1 cellular context compared by ENCODE assay signal in the genomic region with DNA sequence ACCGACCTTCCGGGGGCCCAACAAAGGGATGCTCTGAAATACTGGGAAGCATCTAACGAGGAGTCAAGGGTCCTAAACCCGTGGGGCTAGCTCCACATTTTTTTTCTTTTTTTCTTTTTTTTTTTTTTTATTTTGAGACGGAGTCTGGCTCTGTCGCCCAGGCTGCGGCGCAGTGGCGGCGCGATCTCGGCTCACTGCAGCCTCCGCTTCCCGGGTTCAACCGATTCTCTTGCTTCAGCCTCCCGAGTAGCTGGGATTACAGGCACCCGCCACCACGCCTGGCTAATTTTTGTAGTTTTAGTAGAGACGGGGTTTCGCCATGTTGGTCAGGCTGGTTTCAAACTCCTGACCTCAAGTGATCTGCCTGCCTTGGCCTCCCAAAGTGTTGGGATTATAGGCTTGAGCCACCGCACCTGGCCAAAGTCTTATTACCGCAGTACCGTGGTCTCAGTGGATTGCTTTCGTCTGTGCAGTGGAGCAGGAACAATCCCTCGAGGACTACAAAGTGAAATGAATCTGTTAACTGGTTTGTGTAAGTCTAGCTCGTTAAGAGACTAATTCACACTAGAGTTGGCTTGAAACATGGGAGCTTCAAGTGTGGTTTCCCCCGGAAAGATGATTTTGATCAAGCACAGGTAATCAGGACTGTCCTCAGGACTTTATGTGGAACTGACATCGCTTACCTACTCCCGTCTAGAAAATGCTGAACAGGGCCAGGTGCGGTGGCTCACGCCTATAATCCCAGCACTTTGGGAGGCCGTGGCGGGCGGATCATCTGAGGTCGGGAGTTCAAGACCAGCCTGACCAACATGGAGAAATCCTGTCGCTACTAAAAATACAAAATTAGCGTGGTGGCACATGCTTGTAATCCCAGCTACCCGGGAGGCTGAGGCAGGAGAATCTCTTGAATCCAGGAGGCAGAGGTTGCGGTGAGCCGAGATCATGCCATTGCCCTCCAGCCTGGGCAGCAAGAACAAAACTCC.
TF ChIP-seq lines count a peak whose summit lies in the region.

No MANE protein-coding gene starts in this region.

TF ChIP-seq in HepG2, 621 proteins besides CTCF, POLR2A, EP300 and RAD21 (continued from another document):
- TF ChIP-seq, protein P1, sequence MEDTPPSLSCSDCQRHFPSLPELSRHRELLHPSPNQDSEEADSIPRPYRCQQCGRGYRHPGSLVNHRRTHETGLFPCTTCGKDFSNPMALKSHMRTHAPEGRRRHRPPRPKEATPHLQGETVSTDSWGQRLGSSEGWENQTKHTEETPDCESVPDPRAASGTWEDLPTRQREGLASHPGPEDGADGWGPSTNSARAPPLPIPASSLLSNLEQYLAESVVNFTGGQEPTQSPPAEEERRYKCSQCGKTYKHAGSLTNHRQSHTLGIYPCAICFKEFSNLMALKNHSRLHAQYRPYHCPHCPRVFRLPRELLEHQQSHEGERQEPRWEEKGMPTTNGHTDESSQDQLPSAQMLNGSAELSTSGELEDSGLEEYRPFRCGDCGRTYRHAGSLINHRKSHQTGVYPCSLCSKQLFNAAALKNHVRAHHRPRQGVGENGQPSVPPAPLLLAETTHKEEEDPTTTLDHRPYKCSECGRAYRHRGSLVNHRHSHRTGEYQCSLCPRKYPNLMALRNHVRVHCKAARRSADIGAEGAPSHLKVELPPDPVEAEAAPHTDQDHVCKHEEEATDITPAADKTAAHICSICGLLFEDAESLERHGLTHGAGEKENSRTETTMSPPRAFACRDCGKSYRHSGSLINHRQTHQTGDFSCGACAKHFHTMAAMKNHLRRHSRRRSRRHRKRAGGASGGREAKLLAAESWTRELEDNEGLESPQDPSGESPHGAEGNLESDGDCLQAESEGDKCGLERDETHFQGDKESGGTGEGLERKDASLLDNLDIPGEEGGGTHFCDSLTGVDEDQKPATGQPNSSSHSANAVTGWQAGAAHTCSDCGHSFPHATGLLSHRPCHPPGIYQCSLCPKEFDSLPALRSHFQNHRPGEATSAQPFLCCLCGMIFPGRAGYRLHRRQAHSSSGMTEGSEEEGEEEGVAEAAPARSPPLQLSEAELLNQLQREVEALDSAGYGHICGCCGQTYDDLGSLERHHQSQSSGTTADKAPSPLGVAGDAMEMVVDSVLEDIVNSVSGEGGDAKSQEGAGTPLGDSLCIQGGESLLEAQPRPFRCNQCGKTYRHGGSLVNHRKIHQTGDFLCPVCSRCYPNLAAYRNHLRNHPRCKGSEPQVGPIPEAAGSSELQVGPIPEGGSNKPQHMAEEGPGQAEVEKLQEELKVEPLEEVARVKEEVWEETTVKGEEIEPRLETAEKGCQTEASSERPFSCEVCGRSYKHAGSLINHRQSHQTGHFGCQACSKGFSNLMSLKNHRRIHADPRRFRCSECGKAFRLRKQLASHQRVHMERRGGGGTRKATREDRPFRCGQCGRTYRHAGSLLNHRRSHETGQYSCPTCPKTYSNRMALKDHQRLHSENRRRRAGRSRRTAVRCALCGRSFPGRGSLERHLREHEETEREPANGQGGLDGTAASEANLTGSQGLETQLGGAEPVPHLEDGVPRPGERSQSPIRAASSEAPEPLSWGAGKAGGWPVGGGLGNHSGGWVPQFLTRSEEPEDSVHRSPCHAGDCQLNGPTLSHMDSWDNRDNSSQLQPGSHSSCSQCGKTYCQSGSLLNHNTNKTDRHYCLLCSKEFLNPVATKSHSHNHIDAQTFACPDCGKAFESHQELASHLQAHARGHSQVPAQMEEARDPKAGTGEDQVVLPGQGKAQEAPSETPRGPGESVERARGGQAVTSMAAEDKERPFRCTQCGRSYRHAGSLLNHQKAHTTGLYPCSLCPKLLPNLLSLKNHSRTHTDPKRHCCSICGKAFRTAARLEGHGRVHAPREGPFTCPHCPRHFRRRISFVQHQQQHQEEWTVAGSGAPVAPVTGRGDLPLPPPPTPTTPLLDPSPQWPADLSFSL (CRISPR knock-in tag; IDR thresholded peaks at IDR 0.05) = 0 out of 2 replicates have a peak, but pooled peaks have one; percentile 39
- TF ChIP-seq ZMYM3 (CRISPR knock-in tag; IDR thresholded peaks at IDR 0.05) (peak; percentile 23), ZBTB3 (CRISPR knock-in tag; IDR thresholded peaks at IDR 0.05; ENCODE audit: borderline replicate concordance, low read depth) (0 out of 2 replicates have a peak, but pooled peaks have one; percentile 6), ZNF572 (CRISPR knock-in tag; IDR thresholded peaks at IDR 0.05) (0 out of 2 replicates have a peak, but pooled peaks have one; percentile 41), SNAI1 (CRISPR knock-in tag; IDR thresholded peaks at IDR 0.05; ENCODE audit: borderline replicate concordance) (0 out of 2 replicates have a peak, but pooled peaks have one; percentile 9), HDAC1 (CRISPR knock-in tag; IDR thresholded peaks at IDR 0.05) (0 out of 2 replicates have a peak, but pooled peaks have one; percentile 8), ZNF460 (CRISPR knock-in tag; IDR thresholded peaks at IDR 0.05; ENCODE audit: borderline replicate concordance) (peak; percentile 80), ZBTB38 (CRISPR knock-in tag; IDR thresholded peaks at IDR 0.05) (peak; percentile 95), ZNF772 (CRISPR knock-in tag; IDR thresholded peaks at IDR 0.05) (0 out of 2 replicates have a peak, but pooled peaks have one; percentile 49), ZBTB4 (CRISPR knock-in tag; IDR thresholded peaks at IDR 0.05; ENCODE audit: borderline replicate concordance) (peak; percentile 67; the same call in 1 of the 2 replicates), ZMYM2 (CRISPR knock-in tag; IDR thresholded peaks at IDR 0.05) (peak; percentile 76), PRPF4 (IDR thresholded peaks at IDR 0.05; ENCODE audit: low read depth, low read length, poor library complexity, severe bottlenecking) (peak; percentile 77), ZNF441 (CRISPR knock-in tag; IDR thresholded peaks at IDR 0.05; ENCODE audit: borderline replicate concordance) (0 out of 2 replicates have a peak, but pooled peaks have one; percentile 35), MTF2 (CRISPR knock-in tag; IDR thresholded peaks at IDR 0.05; ENCODE audit: borderline replicate concordance) (peak; percentile 34; the same call in 1 of the 2 replicates)
- TF ChIP-seq, protein P2, sequence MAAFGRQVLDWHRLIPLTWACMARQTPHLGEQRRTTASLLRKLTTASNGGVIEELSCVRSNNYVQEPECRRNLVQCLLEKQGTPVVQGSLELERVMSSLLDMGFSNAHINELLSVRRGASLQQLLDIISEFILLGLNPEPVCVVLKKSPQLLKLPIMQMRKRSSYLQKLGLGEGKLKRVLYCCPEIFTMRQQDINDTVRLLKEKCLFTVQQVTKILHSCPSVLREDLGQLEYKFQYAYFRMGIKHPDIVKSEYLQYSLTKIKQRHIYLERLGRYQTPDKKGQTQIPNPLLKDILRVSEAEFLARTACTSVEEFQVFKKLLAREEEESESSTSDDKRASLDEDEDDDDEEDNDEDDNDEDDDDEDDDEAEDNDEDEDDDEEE (CRISPR knock-in tag; IDR thresholded peaks at IDR 0.05) = 0 out of 2 replicates have a peak, but pooled peaks have one; percentile 56
- TF ChIP-seq, protein P3, sequence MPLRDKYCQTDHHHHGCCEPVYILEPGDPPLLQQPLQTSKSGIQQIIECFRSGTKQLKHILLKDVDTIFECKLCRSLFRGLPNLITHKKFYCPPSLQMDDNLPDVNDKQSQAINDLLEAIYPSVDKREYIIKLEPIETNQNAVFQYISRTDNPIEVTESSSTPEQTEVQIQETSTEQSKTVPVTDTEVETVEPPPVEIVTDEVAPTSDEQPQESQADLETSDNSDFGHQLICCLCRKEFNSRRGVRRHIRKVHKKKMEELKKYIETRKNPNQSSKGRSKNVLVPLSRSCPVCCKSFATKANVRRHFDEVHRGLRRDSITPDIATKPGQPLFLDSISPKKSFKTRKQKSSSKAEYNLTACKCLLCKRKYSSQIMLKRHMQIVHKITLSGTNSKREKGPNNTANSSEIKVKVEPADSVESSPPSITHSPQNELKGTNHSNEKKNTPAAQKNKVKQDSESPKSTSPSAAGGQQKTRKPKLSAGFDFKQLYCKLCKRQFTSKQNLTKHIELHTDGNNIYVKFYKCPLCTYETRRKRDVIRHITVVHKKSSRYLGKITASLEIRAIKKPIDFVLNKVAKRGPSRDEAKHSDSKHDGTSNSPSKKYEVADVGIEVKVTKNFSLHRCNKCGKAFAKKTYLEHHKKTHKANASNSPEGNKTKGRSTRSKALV (CRISPR knock-in tag; IDR thresholded peaks at IDR 0.05) = 0 out of 2 replicates have a peak, but pooled peaks have one; percentile 29
- TF ChIP-seq, protein P4, sequence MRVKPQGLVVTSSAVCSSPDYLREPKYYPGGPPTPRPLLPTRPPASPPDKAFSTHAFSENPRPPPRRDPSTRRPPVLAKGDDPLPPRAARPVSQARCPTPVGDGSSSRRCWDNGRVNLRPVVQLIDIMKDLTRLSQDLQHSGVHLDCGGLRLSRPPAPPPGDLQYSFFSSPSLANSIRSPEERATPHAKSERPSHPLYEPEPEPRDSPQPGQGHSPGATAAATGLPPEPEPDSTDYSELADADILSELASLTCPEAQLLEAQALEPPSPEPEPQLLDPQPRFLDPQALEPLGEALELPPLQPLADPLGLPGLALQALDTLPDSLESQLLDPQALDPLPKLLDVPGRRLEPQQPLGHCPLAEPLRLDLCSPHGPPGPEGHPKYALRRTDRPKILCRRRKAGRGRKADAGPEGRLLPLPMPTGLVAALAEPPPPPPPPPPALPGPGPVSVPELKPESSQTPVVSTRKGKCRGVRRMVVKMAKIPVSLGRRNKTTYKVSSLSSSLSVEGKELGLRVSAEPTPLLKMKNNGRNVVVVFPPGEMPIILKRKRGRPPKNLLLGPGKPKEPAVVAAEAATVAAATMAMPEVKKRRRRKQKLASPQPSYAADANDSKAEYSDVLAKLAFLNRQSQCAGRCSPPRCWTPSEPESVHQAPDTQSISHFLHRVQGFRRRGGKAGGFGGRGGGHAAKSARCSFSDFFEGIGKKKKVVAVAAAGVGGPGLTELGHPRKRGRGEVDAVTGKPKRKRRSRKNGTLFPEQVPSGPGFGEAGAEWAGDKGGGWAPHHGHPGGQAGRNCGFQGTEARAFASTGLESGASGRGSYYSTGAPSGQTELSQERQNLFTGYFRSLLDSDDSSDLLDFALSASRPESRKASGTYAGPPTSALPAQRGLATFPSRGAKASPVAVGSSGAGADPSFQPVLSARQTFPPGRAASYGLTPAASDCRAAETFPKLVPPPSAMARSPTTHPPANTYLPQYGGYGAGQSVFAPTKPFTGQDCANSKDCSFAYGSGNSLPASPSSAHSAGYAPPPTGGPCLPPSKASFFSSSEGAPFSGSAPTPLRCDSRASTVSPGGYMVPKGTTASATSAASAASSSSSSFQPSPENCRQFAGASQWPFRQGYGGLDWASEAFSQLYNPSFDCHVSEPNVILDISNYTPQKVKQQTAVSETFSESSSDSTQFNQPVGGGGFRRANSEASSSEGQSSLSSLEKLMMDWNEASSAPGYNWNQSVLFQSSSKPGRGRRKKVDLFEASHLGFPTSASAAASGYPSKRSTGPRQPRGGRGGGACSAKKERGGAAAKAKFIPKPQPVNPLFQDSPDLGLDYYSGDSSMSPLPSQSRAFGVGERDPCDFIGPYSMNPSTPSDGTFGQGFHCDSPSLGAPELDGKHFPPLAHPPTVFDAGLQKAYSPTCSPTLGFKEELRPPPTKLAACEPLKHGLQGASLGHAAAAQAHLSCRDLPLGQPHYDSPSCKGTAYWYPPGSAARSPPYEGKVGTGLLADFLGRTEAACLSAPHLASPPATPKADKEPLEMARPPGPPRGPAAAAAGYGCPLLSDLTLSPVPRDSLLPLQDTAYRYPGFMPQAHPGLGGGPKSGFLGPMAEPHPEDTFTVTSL (CRISPR knock-in tag; IDR thresholded peaks at IDR 0.05; ENCODE audit: borderline replicate concordance) = 0 out of 2 replicates have a peak, but pooled peaks have one; percentile 18
